1 cellular context compared by ENCODE assay signal in genomic region chr4:112526061-112526460, GRCh38.
TF ChIP-seq lines count a peak whose summit lies in the region.

No MANE protein-coding gene starts in this region.

TF ChIP-seq in SK-N-SH treated with all-trans-retinoic acid at 6 μM for 48 hours, 23 proteins besides CTCF, POLR2A, EP300 and RAD21 (continued from another document):
- TF ChIP-seq TSHZ2 (CRISPR knock-in tag; IDR thresholded peaks at IDR 0.05), result no peak
- TF ChIP-seq SNAI2 (CRISPR knock-in tag; IDR thresholded peaks at IDR 0.05), result no peak
TF ChIP-seq in SK-N-SH treated with all-trans-retinoic acid at 6 μM for 48 hours: peak in this region for 0.
